14 cellular contexts compared by ENCODE assay signal in the genomic region with DNA sequence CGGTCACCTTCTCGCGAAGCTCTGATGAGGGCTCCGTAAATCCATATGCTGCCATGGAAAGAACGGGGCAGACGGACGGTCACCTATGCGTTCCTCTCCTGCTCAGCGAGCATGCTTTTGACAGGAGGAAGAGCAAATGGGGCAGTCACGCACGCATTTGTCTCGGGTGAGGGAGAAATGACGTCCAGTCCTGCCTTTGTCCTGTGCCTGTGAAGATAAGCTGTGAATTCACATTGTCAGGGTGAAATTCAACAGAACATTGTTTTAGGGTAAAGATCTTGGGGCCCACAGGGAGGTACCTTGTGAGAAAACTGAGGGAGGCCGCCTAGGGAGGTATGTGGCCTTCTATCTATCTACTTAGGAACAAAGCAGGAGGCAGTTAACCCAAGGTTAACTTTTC.
DNase-seq lines count a peak whose midpoint lies in the region; ATAC-seq and TF ChIP-seq lines count a peak whose summit lies in the region.
"Had no signal": no experiment of that assay in that cellular context is flagged by ENCODE, and none has a peak within 500 bp of the region (broad histone marks: within the 10 kb centered on the region; RNA-seq: fewer than 3 reads in every experiment).

No MANE protein-coding gene starts in this region.

- peak overlapping the region; percentile 60 to 82 (median 72) for H3K4me3 Mint-ChIP-seq in CD4-positive, CD25-positive, alpha-beta regulatory T cell
- peak overlapping the region; percentile 62 to 84 (median 83) for H3K4me3 Mint-ChIP-seq in immature natural killer cell

- H3K27me3 Mint-ChIP-seq in CD4-positive, CD25-positive, alpha-beta regulatory T cell = no peaks in the 10 kb centered on the region
- peaks cover 3 to 6% (median 4%) of the 10 kb centered on the region in 3 donors for H3K27me3 Mint-ChIP-seq in immature natural killer cell (ENCODE audit: low read depth in 3 of 3)
- H3K27me3 Mint-ChIP-seq: activated B cell treated with CpG ODN at 0.5 μM for 24 hours, T-cell had no signal

- H3K9me3 Mint-ChIP-seq in CD4-positive, CD25-positive, alpha-beta regulatory T cell = peaks cover 0 to 2% (median 0%) of the 10 kb centered on the region in 7 donors
- H3K9me3 Mint-ChIP-seq in immature natural killer cell = no peaks in the 10 kb centered on the region
- H3K9me3 Mint-ChIP-seq: activated B cell treated with CpG ODN at 0.5 μM for 24 hours, T-cell had no signal

- H3K4me3 ChIP-seq in CD4-positive, CD25-positive, alpha-beta regulatory T cell (ENCODE audit: low read depth, low read length) = peak overlapping the region; percentile 45
- H3K4me3 ChIP-seq in SU-DHL-6 (ENCODE audit: insufficient read depth, low read length, poor library complexity, severe bottlenecking) = no peak overlapping the region
- H3K4me3 ChIP-seq: colonic mucosa, thyroid gland had no signal

- H3K9me3 ChIP-seq in CD4-positive, CD25-positive, alpha-beta regulatory T cell (ENCODE audit: control insufficient read depth in 2 of 2, low read length in 2 of 2) = no peaks in the 10 kb centered on the region
- H3K9me3 ChIP-seq in SU-DHL-6 (ENCODE audit: insufficient read depth, low read length) = no peaks in the 10 kb centered on the region
- H3K9me3 ChIP-seq: colonic mucosa, thyroid gland had no signal

- H3K79me2 ChIP-seq in SU-DHL-6 (ENCODE audit: insufficient read depth, low read length) = no peaks in the 10 kb centered on the region

- no peaks in the 10 kb centered on the region for H3K36me3 Mint-ChIP-seq in CD4-positive, CD25-positive, alpha-beta regulatory T cell
- H3K36me3 Mint-ChIP-seq in immature natural killer cell = no peaks in the 10 kb centered on the region
- H3K36me3 Mint-ChIP-seq: T-cell had no signal

- peak overlapping the region; percentile 24 for H3K4me2 ChIP-seq in SU-DHL-6 (ENCODE audit: low read depth, low read length, poor library complexity, severe bottlenecking)

- no peak overlapping the region for H3K27ac ChIP-seq in CD4-positive, CD25-positive, alpha-beta regulatory T cell (ENCODE audit: insufficient read depth, low read length, poor library complexity, severe bottlenecking)
- no peak overlapping the region for H3K27ac ChIP-seq in SU-DHL-6 (ENCODE audit: low read depth, low read length)
- H3K27ac ChIP-seq: colonic mucosa, thyroid gland had no signal

- H3K4me1 ChIP-seq in CD4-positive, CD25-positive, alpha-beta regulatory T cell (ENCODE audit: control insufficient read depth, insufficient read depth, low read length, poor library complexity, severe bottlenecking) = peaks cover 20% of the 10 kb centered on the region
- H3K4me1 ChIP-seq: colonic mucosa, thyroid gland had no signal

- H3K9me2 ChIP-seq in SU-DHL-6 (replicated peaks; ENCODE audit: insufficient read depth, low read length) = no peaks in the 10 kb centered on the region

- H3K4me1 Mint-ChIP-seq in CD4-positive, CD25-positive, alpha-beta regulatory T cell = peaks cover 23 to 59% (median 36%) of the 10 kb centered on the region in 4 donors
- peaks cover 34 to 35% of the 10 kb centered on the region in 2 donors for H3K4me1 Mint-ChIP-seq in immature natural killer cell

- H3K27me3 ChIP-seq in CD4-positive, CD25-positive, alpha-beta regulatory T cell (ENCODE audit: control insufficient read depth, insufficient read depth, low read length) = no peaks in the 10 kb centered on the region
- H3K27me3 ChIP-seq in SU-DHL-6 (ENCODE audit: low read length) = no peaks in the 10 kb centered on the region
- H3K27me3 ChIP-seq: colonic mucosa, thyroid gland had no signal

- H3F3A ChIP-seq in SU-DHL-6 (ENCODE audit: insufficient read depth) = no peaks in the 10 kb centered on the region; the same call in 1 of the 2 replicates

- H3K27ac Mint-ChIP-seq in CD4-positive, CD25-positive, alpha-beta regulatory T cell = peak overlapping the region in 1 of 3 donors; percentile 75
- H3K27ac Mint-ChIP-seq in immature natural killer cell = peak overlapping the region; percentile 70 to 91 (median 85)

- no peak for TF ChIP-seq CTCF in SU-DHL-6 (IDR thresholded peaks at IDR 0.05; ENCODE audit: insufficient read depth, low read length, poor library complexity, severe bottlenecking)

- H3K36me3 ChIP-seq in CD4-positive, CD25-positive, alpha-beta regulatory T cell (ENCODE audit: control insufficient read depth, insufficient read depth, low read length) = no peaks in the 10 kb centered on the region
- no peaks in the 10 kb centered on the region for H3K36me3 ChIP-seq in SU-DHL-6 (ENCODE audit: low read length)
- H3K36me3 ChIP-seq: colonic mucosa, thyroid gland had no signal

- H2AFZ ChIP-seq in SU-DHL-6 (ENCODE audit: low read depth, low read length, severe bottlenecking) = no peak overlapping the region

- DNase-seq in NCI-H1417 (lab: John Stamatoyannopoulos, UW) (peak in 2 of 3 experiments; percentile 45 to 61), NCI-H1417 treated with DMSO at 0.1 percent for 48 hours (lab: John Stamatoyannopoulos, UW) (no peak), immature natural killer cell (peak; percentile 32 to 50 (median 45))
- DNase-seq in CD4-positive, CD25-positive, alpha-beta regulatory T cell = no peak
- no peak for DNase-seq in activated effector memory CD4-positive, alpha-beta T cell treated with Interleukin-2 at 50 U/mL for 16 hours
- DNase-seq: 8988T, colonic mucosa, DMS79 had no signal

- no peak overlapping the region for H3K9ac ChIP-seq in SU-DHL-6 (ENCODE audit: low read length)

- H4K20me1 ChIP-seq in SU-DHL-6 (ENCODE audit: low read depth, low read length) = no peaks in the 10 kb centered on the region

- ATAC-seq in CD4-positive, CD25-positive, alpha-beta regulatory T cell (ENCODE audit: low read depth in 2 of 2) = no peak
- ATAC-seq in GM21529 (IDR thresholded peaks at IDR 0.05; ENCODE audit: unreplicated experiment) (no peak), GM21786 (IDR thresholded peaks at IDR 0.05; ENCODE audit: unreplicated experiment) (no peak)

Comparison
In these comparisons a context has a peak if more than half of its experiments do, and no peak if none do; other contexts are left out.
1. DNase-seq: peak in NCI-H1417 (2 of 3) and immature natural killer cell (3 of 3); none in NCI-H1417 treated with DMSO at 0.1 percent for 48 hours (single experiment), CD4-positive, CD25-positive, alpha-beta regulatory T cell (0 of 3) and activated effector memory CD4-positive, alpha-beta T cell treated with Interleukin-2 at 50 U/mL for 16 hours (single experiment).